ENCODE assay signal across 9 cellular contexts in the genomic region with DNA sequence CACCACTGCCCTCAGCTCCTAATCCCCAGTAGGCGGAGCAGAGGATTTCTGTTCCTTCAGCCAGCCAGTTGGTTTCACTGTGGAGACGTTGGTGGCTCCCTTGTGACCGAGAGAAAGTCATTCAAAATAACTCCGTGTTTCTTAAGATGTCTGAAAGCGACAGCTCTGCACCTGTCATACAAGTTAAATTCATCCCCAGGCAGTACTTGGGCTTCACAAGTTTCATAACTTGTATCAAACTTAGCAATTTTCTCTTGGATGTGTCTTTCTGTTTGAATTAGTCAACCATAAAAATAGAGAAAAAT. TPM values are rescaled to one million over a fixed set of nuclear protein-coding genes. Genes with fewer than 3 reads are reported as not detected.
DNase-seq lines count a peak whose midpoint lies in the region; ATAC-seq and TF ChIP-seq lines count a peak whose summit lies in the region.
"Had no signal": no experiment of that assay in that cellular context is flagged by ENCODE, and none has a peak within 500 bp of the region (broad histone marks: within the 10 kb centered on the region; RNA-seq: fewer than 3 reads in every experiment).

No MANE protein-coding gene starts in this region.

- intact Hi-C loops in activated CD4-positive, alpha-beta T cell treated with anti-CD3 and anti-CD28 coated beads for 36 hours (cut with DNase I, micrococcal nuclease) = loop anchor here in 1 of 2 experiments (1.0 to 10.0 kb wide), 5 partner anchors 14 to 675 kb away; a partner anchor contains a TSS
- intact Hi-C loops in adrenal gland (cut with DNase I) = no loop called here

- H3K36me3 Mint-ChIP-seq in activated CD4-positive, alpha-beta T cell treated with anti-CD3 and anti-CD28 coated beads for 36 hours (ENCODE audit: low read depth) = no peaks in the 10 kb centered on the region

- POLR2A ChIA-PET in activated CD4-positive, alpha-beta T cell treated with anti-CD3 and anti-CD28 coated beads for 36 hours (lab: Charles Lee) = no interaction called here

- CTCF ChIA-PET in activated CD4-positive, alpha-beta T cell treated with anti-CD3 and anti-CD28 coated beads for 36 hours (lab: Charles Lee) = interaction anchor here (0.6 to 4.5 kb wide), 25 partner anchors 9 to 681 kb away, joined by 3 to 44 read pairs (median 5); a partner anchor contains a TSS

- H3K27ac Mint-ChIP-seq in activated CD4-positive, alpha-beta T cell treated with anti-CD3 and anti-CD28 coated beads for 36 hours = no peak overlapping the region

- peaks cover 0 to 12% of the 10 kb centered on the region in 2 donors for H3K4me1 ChIP-seq in adrenal gland (replicated peaks in 1 of 2)
- H3K4me1 ChIP-seq in mucosa of rectum (ENCODE audit: control insufficient read depth in 2 of 2, insufficient read depth in 2 of 2, low read length in 2 of 2) = peaks cover 10 to 19% of the 10 kb centered on the region in 2 donors

- WGBS in adrenal gland, 4 donors = 1 to 5% (median 5%) methylated on average over 5 of the region's 5 CpGs

- no peaks in the 10 kb centered on the region for H3K9me3 Mint-ChIP-seq in activated CD4-positive, alpha-beta T cell treated with anti-CD3 and anti-CD28 coated beads for 36 hours (ENCODE audit: low read depth)

- peak; percentile 31 for ATAC-seq in activated CD4-positive, alpha-beta T cell treated with anti-CD3 and anti-CD28 coated beads for 36 hours
- peak; percentile 34 for ATAC-seq in HG02981 (IDR thresholded peaks at IDR 0.05; ENCODE audit: unreplicated experiment)

- peak overlapping the region; percentile 49 to 98 for H3K9ac ChIP-seq in mucosa of rectum (ENCODE audit: low read depth in 1 of 2, low read length in 2 of 2)

- H3K4me1 Mint-ChIP-seq in activated CD4-positive, alpha-beta T cell treated with anti-CD3 and anti-CD28 coated beads for 36 hours = peaks cover 20% of the 10 kb centered on the region

- TF ChIP-seq POLR2A in adrenal gland (IDR thresholded peaks at IDR 0.05) = no peak

- H3K9me3 ChIP-seq in adrenal gland (replicated peaks in 1 of 3) (no peaks in the 10 kb centered on the region), mucosa of rectum (ENCODE audit: control insufficient read depth in 2 of 2, low read length in 2 of 2) (no peaks in the 10 kb centered on the region)

- H3K4me3 ChIP-seq in adrenal gland (peak overlapping the region in 1 of 4 donors; percentile 71), mucosa of rectum (ENCODE audit: low read length in 2 of 2) (peak overlapping the region; percentile 88 to 92)

- no peaks in the 10 kb centered on the region for H3K36me3 ChIP-seq in adrenal gland (replicated peaks in 1 of 2)
- peaks cover 9 to 12% of the 10 kb centered on the region in 2 donors for H3K36me3 ChIP-seq in mucosa of rectum (ENCODE audit: control insufficient read depth in 2 of 2, insufficient read depth in 2 of 2, low read length in 2 of 2)

- H3K27me3 Mint-ChIP-seq in activated CD4-positive, alpha-beta T cell treated with anti-CD3 and anti-CD28 coated beads for 36 hours = peaks cover 55% of the 10 kb centered on the region

- H3K4me3 Mint-ChIP-seq in activated CD4-positive, alpha-beta T cell treated with anti-CD3 and anti-CD28 coated beads for 36 hours = peak overlapping the region; percentile 76

- H3K27ac ChIP-seq in adrenal gland = peak overlapping the region; percentile 83 to 93 (median 87)
- peak overlapping the region; percentile 96 to 98 for H3K27ac ChIP-seq in mucosa of rectum (ENCODE audit: low read depth in 2 of 2, low read length in 2 of 2)

- no peak for DNase-seq in activated CD4-positive, alpha-beta T cell treated with anti-CD3 and anti-CD28 coated beads for 36 hours
- DNase-seq in activated CD4-positive, alpha-beta T cell treated with anti-CD3 and anti-CD28 coated beads, Interleukin-2, amount 50 U/mL, for 48 hours = no peak
- DNase-seq in adrenal gland = no peak
- DNase-seq in inferior parietal cortex (ENCODE audit: extremely low spot score) = no peak
- no peak for DNase-seq in NCI-H146 (lab: John Stamatoyannopoulos, UW)
- DNase-seq in NK-92 (lab: John Stamatoyannopoulos, UW; ENCODE audit: unreplicated experiment) = no peak
- DNase-seq: DND-41 had no signal

- no peaks in the 10 kb centered on the region for H3K27me3 ChIP-seq in adrenal gland
- peaks cover 11 to 20% of the 10 kb centered on the region in 2 donors for H3K27me3 ChIP-seq in mucosa of rectum (ENCODE audit: control insufficient read depth in 2 of 2, insufficient read depth in 2 of 2, low read length in 2 of 2)

- TF ChIP-seq CTCF in adrenal gland (IDR thresholded peaks at IDR 0.05) = peak in 3 of 6 experiments; percentile 22 to 34 (median 27)

RNA-seq across cellular contexts. Expression of a gene that starts 0.4 kb away (rescaled TPM):
- total RNA-seq in activated CD4-positive, alpha-beta T cell treated with anti-CD3 and anti-CD28 coated beads for 36 hours = not detected
- total RNA-seq in adrenal gland = 10 to 100 TPM in 2 of 8 donors, 1 to 10 TPM in 6; 2.7 to 13.8 (median 6.5) TPM
- polyA plus RNA-seq in adrenal gland = 1 to 10 TPM; 1.4 to 4.3 (median 3.3) TPM

RNA-seq across cellular contexts. Expression of a gene that starts 14.9 kb away (rescaled TPM):
- under 1 TPM; 0.21 to 0.23 TPM for total RNA-seq in activated CD4-positive, alpha-beta T cell treated with anti-CD3 and anti-CD28 coated beads for 36 hours
- 1 to 10 TPM in 3 of 8 donors, under 1 TPM in 4, not detected in 1; 0.28 to 2.5 (median 0.87) TPM for total RNA-seq in adrenal gland
- polyA plus RNA-seq in adrenal gland = 1 to 10 TPM in 1 of 3 donors, under 1 TPM in 2; 0.13 to 1.5 (median 0.74) TPM

RNA-seq across cellular contexts. Expression of a gene that starts 15.3 kb away (rescaled TPM):
- 1 to 10 TPM in 1 of 2 experiments, under 1 TPM in 1; 0.86 to 1.6 TPM for total RNA-seq in activated CD4-positive, alpha-beta T cell treated with anti-CD3 and anti-CD28 coated beads for 36 hours
- 10 to 100 TPM in 6 of 8 donors, 1 to 10 TPM in 2; 4.1 to 34.5 (median 17.0) TPM for total RNA-seq in adrenal gland
- polyA plus RNA-seq in adrenal gland = 10 to 100 TPM in 2 of 3 donors, 1 to 10 TPM in 1; 2.6 to 15.8 (median 11.6) TPM
